ENCODE assay signal across 8 cellular contexts in the genomic region with DNA sequence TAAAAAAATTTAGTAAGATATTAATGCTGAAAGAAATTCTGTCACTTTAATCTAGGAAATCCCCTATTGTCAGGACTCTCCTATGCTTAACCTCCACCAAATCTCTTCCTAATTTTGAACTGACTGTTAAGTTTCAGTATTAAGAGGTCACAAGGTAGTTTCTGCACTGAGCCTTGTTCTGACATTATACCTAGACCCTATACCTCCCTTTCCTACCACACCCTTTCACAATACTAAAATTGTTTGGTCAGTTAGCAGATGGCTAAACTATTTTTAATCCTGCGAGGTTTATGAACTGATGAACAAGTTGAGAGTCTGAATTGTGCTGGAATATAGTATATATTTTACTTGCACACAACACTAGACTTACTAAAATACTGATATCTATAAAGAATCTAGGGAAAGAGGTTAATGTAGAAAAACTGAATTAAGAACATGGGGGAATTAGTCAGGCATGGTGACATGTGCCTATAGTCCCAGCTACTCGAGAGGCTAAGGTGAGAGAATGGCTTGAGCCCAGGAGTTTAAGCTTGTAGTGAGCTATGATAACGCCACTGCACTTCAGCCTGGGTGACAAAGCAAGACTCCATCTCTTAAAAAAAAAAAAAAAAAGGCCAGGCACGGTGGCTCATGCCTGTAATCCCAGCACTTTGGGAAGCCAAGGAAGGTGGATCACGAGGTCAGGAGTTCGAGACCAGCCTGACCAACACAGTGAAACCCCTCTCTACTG. TPM values are rescaled to one million over a fixed set of nuclear protein-coding genes. Genes with fewer than 3 reads are reported as not detected.
DNase-seq lines count a peak whose midpoint lies in the region; ATAC-seq lines count a peak whose summit lies in the region.

No MANE protein-coding gene starts in this region.

- ATAC-seq in GM18858 (IDR thresholded peaks at IDR 0.05; ENCODE audit: unreplicated experiment): peak; percentile 98
- peak; percentile 95 for ATAC-seq in GM21360 (IDR thresholded peaks at IDR 0.05; ENCODE audit: unreplicated experiment)
- peak; percentile 94 for ATAC-seq in HG03095 (IDR thresholded peaks at IDR 0.05; ENCODE audit: unreplicated experiment)

- peak overlapping the region; percentile 62 for H3K27ac Mint-ChIP-seq in activated T-helper 1 cell treated with anti-CD3 and anti-CD28 coated beads, Interleukin-12 subunit alpha, Interleukin-12 subunit beta, Interleukin-2, Interleukin-4 antibody, amounts not matched to agents 30 ng/mL and 10 ng/mL and 1 ng/mL, durations not matched to agents 14 hours and 24 hours and 36 hours

- H3K36me3 Mint-ChIP-seq in activated T-helper 1 cell treated with anti-CD3 and anti-CD28 coated beads, Interleukin-12 subunit alpha, Interleukin-12 subunit beta, Interleukin-2, Interleukin-4 antibody, amounts not matched to agents 30 ng/mL and 10 ng/mL and 1 ng/mL, durations not matched to agents 14 hours and 24 hours and 36 hours (ENCODE audit: low read depth): peaks cover 20% of the 10 kb centered on the region

- intact Hi-C loops in activated T-helper 1 cell treated with anti-CD3 and anti-CD28 coated beads, Interleukin-12 subunit alpha, Interleukin-12 subunit beta, Interleukin-2, Interleukin-4 antibody, amounts not matched to agents 30 ng/mL and 10 ng/mL and 1 ng/mL, durations not matched to agents 14 hours and 24 hours and 36 hours (cut with micrococcal nuclease): loop anchor here (1.0 kb wide), 1 partner anchor 24 kb away; no protein-coding TSS in a partner anchor

- no peaks in the 10 kb centered on the region for H3K27me3 Mint-ChIP-seq in activated T-helper 1 cell treated with anti-CD3 and anti-CD28 coated beads, Interleukin-12 subunit alpha, Interleukin-12 subunit beta, Interleukin-2, Interleukin-4 antibody, amounts not matched to agents 30 ng/mL and 10 ng/mL and 1 ng/mL, durations not matched to agents 14 hours and 24 hours and 36 hours (ENCODE audit: insufficient read depth)

- no peak overlapping the region for H3K27ac ChIP-seq in substantia nigra (ENCODE audit: low read depth, low read length, poor library complexity, severe bottlenecking)

- H3K9me3 Mint-ChIP-seq in activated T-helper 1 cell treated with anti-CD3 and anti-CD28 coated beads, Interleukin-12 subunit alpha, Interleukin-12 subunit beta, Interleukin-2, Interleukin-4 antibody, amounts not matched to agents 30 ng/mL and 10 ng/mL and 1 ng/mL, durations not matched to agents 14 hours and 24 hours and 36 hours: no peaks in the 10 kb centered on the region

- H3K4me3 Mint-ChIP-seq in activated T-helper 1 cell treated with anti-CD3 and anti-CD28 coated beads, Interleukin-12 subunit alpha, Interleukin-12 subunit beta, Interleukin-2, Interleukin-4 antibody, amounts not matched to agents 30 ng/mL and 10 ng/mL and 1 ng/mL, durations not matched to agents 14 hours and 24 hours and 36 hours: peak overlapping the region; percentile 12

- H3K4me1 Mint-ChIP-seq in activated T-helper 1 cell treated with anti-CD3 and anti-CD28 coated beads, Interleukin-12 subunit alpha, Interleukin-12 subunit beta, Interleukin-2, Interleukin-4 antibody, amounts not matched to agents 30 ng/mL and 10 ng/mL and 1 ng/mL, durations not matched to agents 14 hours and 24 hours and 36 hours (ENCODE audit: low read depth): peaks cover 16% of the 10 kb centered on the region

- no peak for DNase-seq in activated T-helper 1 cell treated with anti-CD3 and anti-CD28 coated beads, Interleukin-12 subunit alpha, Interleukin-12 subunit beta, Interleukin-2, Interleukin-4 antibody, amounts not matched to agents 30 ng/mL and 10 ng/mL and 1 ng/mL, durations not matched to agents 14 hours and 24 hours and 36 hours (ENCODE audit: low spot score)
- DNase-seq in substantia nigra (lab: John Stamatoyannopoulos, UW) (no peak), NCI-H1436 treated with DMSO at 0.1 percent for 48 hours (lab: John Stamatoyannopoulos, UW) (no peak)
- no peak for DNase-seq in activated CD4-positive, alpha-beta T cell treated with anti-CD3 and anti-CD28 coated beads for 1 hour
- no peak for DNase-seq in stimulated activated CD8-positive, alpha-beta memory T cell treated with anti-CD3 and anti-CD28 coated beads, Interleukin-4, amount 100 ng/mL, for 48 hours

RNA-seq across cellular contexts. Expression of a gene that starts 51.5 kb away (rescaled TPM):
- total RNA-seq in activated T-helper 1 cell treated with anti-CD3 and anti-CD28 coated beads, Interleukin-12 subunit alpha, Interleukin-12 subunit beta, Interleukin-2, Interleukin-4 antibody, amounts not matched to agents 30 ng/mL and 10 ng/mL and 1 ng/mL, durations not matched to agents 14 hours and 24 hours and 36 hours: 104 and 115 TPM in 2 replicates

RNA-seq across cellular contexts. Expression of a gene that starts 53.2 kb away (rescaled TPM):
- 0.93 and 1.6 TPM in 2 replicates for total RNA-seq in activated T-helper 1 cell treated with anti-CD3 and anti-CD28 coated beads, Interleukin-12 subunit alpha, Interleukin-12 subunit beta, Interleukin-2, Interleukin-4 antibody, amounts not matched to agents 30 ng/mL and 10 ng/mL and 1 ng/mL, durations not matched to agents 14 hours and 24 hours and 36 hours
